14 cellular contexts compared by ENCODE assay signal in genomic region chrX:2793752-2794151, GRCh38.
DNase-seq lines count a peak whose midpoint lies in the region; TF ChIP-seq lines count a peak whose summit lies in the region.
"Had no signal": no experiment of that assay in that cellular context is flagged by ENCODE, and none has a peak within 500 bp of the region (broad histone marks: within the 10 kb centered on the region; RNA-seq: fewer than 3 reads in every experiment).

No MANE protein-coding gene starts in this region.

- no peak overlapping the region for H3K4me3 ChIP-seq in AG10803 (ENCODE audit: low read length)
- H3K4me3 ChIP-seq: BLaER1 treated with 17β-estradiol and CSF1 and Interleukin-3, amounts not matched to agents 10 nM and 100 nM; GM12878 had no signal

- TF ChIP-seq CTCF in AG10803 (conservative IDR thresholded peaks at IDR 0.05; ENCODE audit: low read length): no peak

- DNase-seq in AG10803 (ENCODE audit: low read depth) (peak; percentile 3), NCI-H524 treated with DMSO at 0.1 percent for 48 hours (lab: John Stamatoyannopoulos, UW) (peak; percentile 0), amniotic epithelial cell (ENCODE audit: low read depth) (peak; percentile 51), islet precursor cell (peak; percentile 49), NCI-H1105 (lab: John Stamatoyannopoulos, UW) (no peak), putamen (ENCODE audit: low spot score) (no peak), NCI-H446 treated with DMSO at 0.1 percent for 48 hours (lab: John Stamatoyannopoulos, UW) (no peak)
- no peak for DNase-seq in activated CD4-positive, alpha-beta T cell treated with anti-CD3 and anti-CD28 coated beads for 1 hour
- DNase-seq: 8988T; Calu3; CD4-positive, alpha-beta T cell; DMS 273 treated with DMSO at 0.1 percent for 48 hours had no signal

Comparison
In these comparisons a context has a peak if more than half of its experiments do, and no peak if none do; other contexts are left out.
1. DNase-seq: peak in AG10803 (single experiment), NCI-H524 treated with DMSO at 0.1 percent for 48 hours (single experiment), amniotic epithelial cell (single experiment) and islet precursor cell (single experiment); none in NCI-H1105 (single experiment), putamen (single experiment), NCI-H446 treated with DMSO at 0.1 percent for 48 hours (single experiment) and activated CD4-positive, alpha-beta T cell treated with anti-CD3 and anti-CD28 coated beads for 1 hour (single experiment).